In genomic region chr2:460861-461260, GRCh38 we compare ENCODE assay signal across 8 cellular contexts.
A peak's percentile ranks its signal among the peaks of the same experiment; 100 is the strongest.
DNase-seq lines count a peak whose midpoint lies in the region; ATAC-seq lines count a peak whose summit lies in the region.

No MANE protein-coding gene starts in this region.

- H3K4me3 Mint-ChIP-seq in activated CD4-positive, alpha-beta memory T cell treated with anti-CD3 and anti-CD28 coated beads, Interleukin-2, amount 10 ng/mL, durations not matched to agents 7 days and 5 days, result no peak overlapping the region
- peak overlapping the region; percentile 75 for H3K4me3 Mint-ChIP-seq in memory B cell

- peak; percentile 73 for DNase-seq in activated CD4-positive, alpha-beta memory T cell treated with anti-CD3 and anti-CD28 coated beads, Interleukin-2, amount 10 ng/mL, durations not matched to agents 7 days and 5 days
- DNase-seq in memory B cell (ENCODE audit: low spot score in 2 of 2) (peak in 1 of 2 donors; percentile 63), foreskin melanocyte (no peak), epidermal melanocyte (ENCODE audit: insufficient read length, low spot score) (no peak)

- CTCF ChIA-PET in activated CD4-positive, alpha-beta memory T cell treated with anti-CD3 and anti-CD28 coated beads, Interleukin-2, amount 10 ng/mL, durations not matched to agents 7 days and 5 days (lab: Charles Lee), result no interaction called here

- peak; percentile 72 for ATAC-seq in GM18502 (IDR thresholded peaks at IDR 0.05; ENCODE audit: poor library complexity, unreplicated experiment)
- peak; percentile 54 for ATAC-seq in HG03139 (IDR thresholded peaks at IDR 0.05; ENCODE audit: unreplicated experiment)
- ATAC-seq in memory B cell (ENCODE audit: low read depth), result peak; percentile 87
- no peak for ATAC-seq in HG03457 (IDR thresholded peaks at IDR 0.05; ENCODE audit: unreplicated experiment)
- no peak for ATAC-seq in GM18519 (IDR thresholded peaks at IDR 0.05; ENCODE audit: low FRiP score, unreplicated experiment)

- POLR2A ChIA-PET in activated CD4-positive, alpha-beta memory T cell treated with anti-CD3 and anti-CD28 coated beads, Interleukin-2, amount 10 ng/mL, durations not matched to agents 7 days and 5 days (lab: Charles Lee), result no interaction called here

- peaks cover 27% of the 10 kb centered on the region for H3K4me1 Mint-ChIP-seq in activated CD4-positive, alpha-beta memory T cell treated with anti-CD3 and anti-CD28 coated beads, Interleukin-2, amount 10 ng/mL, durations not matched to agents 7 days and 5 days
- H3K4me1 Mint-ChIP-seq in memory B cell, result peaks cover 43% of the 10 kb centered on the region

- no peaks in the 10 kb centered on the region for H3K36me3 Mint-ChIP-seq in activated CD4-positive, alpha-beta memory T cell treated with anti-CD3 and anti-CD28 coated beads, Interleukin-2, amount 10 ng/mL, durations not matched to agents 7 days and 5 days (ENCODE audit: low read depth)
- H3K36me3 Mint-ChIP-seq in memory B cell, result peaks cover 3% of the 10 kb centered on the region

- no peaks in the 10 kb centered on the region for H3K9me3 Mint-ChIP-seq in activated CD4-positive, alpha-beta memory T cell treated with anti-CD3 and anti-CD28 coated beads, Interleukin-2, amount 10 ng/mL, durations not matched to agents 7 days and 5 days
- H3K9me3 Mint-ChIP-seq in memory B cell, result peaks cover 3% of the 10 kb centered on the region

- H3K27me3 Mint-ChIP-seq in activated CD4-positive, alpha-beta memory T cell treated with anti-CD3 and anti-CD28 coated beads, Interleukin-2, amount 10 ng/mL, durations not matched to agents 7 days and 5 days, result peaks cover 37% of the 10 kb centered on the region
- H3K27me3 Mint-ChIP-seq in memory B cell, result no peaks in the 10 kb centered on the region

- no peak overlapping the region for H3K27ac Mint-ChIP-seq in activated CD4-positive, alpha-beta memory T cell treated with anti-CD3 and anti-CD28 coated beads, Interleukin-2, amount 10 ng/mL, durations not matched to agents 7 days and 5 days
- peak overlapping the region; percentile 96 for H3K27ac Mint-ChIP-seq in memory B cell

Comparison
In these comparisons a context has a peak if more than half of its experiments do, and no peak if none do; other contexts are left out.
1. ATAC-seq: peak in GM18502 (single experiment), HG03139 (single experiment) and memory B cell (single experiment); none in HG03457 (single experiment) and GM18519 (single experiment).